ENCODE assay signal across 24 cellular contexts in the genomic region with DNA sequence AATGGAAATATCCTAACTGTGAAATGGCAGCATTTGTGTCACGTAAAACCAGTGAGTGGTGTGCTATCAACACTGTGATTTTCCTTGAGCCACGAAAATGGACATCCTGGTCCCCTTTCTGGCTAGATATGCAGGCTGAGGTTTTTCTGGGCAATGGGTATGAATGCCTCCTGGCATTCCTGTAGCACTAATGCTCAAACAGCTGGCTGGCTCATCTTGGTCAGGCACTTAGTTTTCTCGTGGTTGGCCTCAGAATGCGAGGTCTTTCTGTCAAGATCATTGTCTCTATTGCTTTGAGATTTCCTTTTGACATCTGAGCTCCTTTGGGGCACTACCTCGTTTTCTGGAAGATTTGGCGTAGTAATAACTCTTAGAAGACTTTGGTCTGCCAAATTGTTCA. TPM values are rescaled to one million over a fixed set of nuclear protein-coding genes. Genes with fewer than 3 reads are reported as not detected.
DNase-seq lines count a peak whose midpoint lies in the region; ATAC-seq, FAIRE-seq and TF ChIP-seq lines count a peak whose summit lies in the region.
"Had no signal": no experiment of that assay in that cellular context is flagged by ENCODE, and none has a peak within 500 bp of the region (broad histone marks: within the 10 kb centered on the region; RNA-seq: fewer than 3 reads in every experiment).

No MANE protein-coding gene starts in this region.

- no peak overlapping the region for H2BK120ac ChIP-seq in H1 (replicated peaks; ENCODE audit: low read depth, low read length)
- H2BK120ac ChIP-seq in mesendoderm (ENCODE audit: low read depth, low read length) = no peak overlapping the region

- peaks cover 8% of the 10 kb centered on the region for H3K27me3 Mint-ChIP-seq in activated CD4-positive, alpha-beta T cell treated with anti-CD3 and anti-CD28 coated beads, Interleukin-2, amount 10 ng/mL, durations not matched to agents 24 days and 14 days

- H3K27ac Mint-ChIP-seq in activated CD4-positive, alpha-beta T cell treated with anti-CD3 and anti-CD28 coated beads, Interleukin-2, amount 10 ng/mL, durations not matched to agents 24 days and 14 days = no peak overlapping the region
- H3K27ac Mint-ChIP-seq: CD4-positive, alpha-beta memory T cell had no signal

- H3K27me3 ChIP-seq in H1 (replicated peaks in 1 of 4; ENCODE audit: control insufficient read depth in 3 of 4, extremely low read depth in 1 of 4, insufficient read depth in 3 of 4, low read length in 3 of 4) (no peaks in the 10 kb centered on the region), mesendoderm (ENCODE audit: insufficient read depth, low read length, poor library complexity) (no peaks in the 10 kb centered on the region), tibial nerve (no peaks in the 10 kb centered on the region)
- H3K27me3 ChIP-seq: BE2C; BLaER1 treated with 17β-estradiol and CSF1 and Interleukin-3, amounts not matched to agents 10 nM and 100 nM had no signal

- H3K23ac ChIP-seq in H1 (ENCODE audit: insufficient read length) (no peak overlapping the region), mesendoderm (ENCODE audit: low read length) (no peak overlapping the region)

- POLR2A ChIA-PET in H1 (lab: Charles Lee; ENCODE audit: partially characterized antibody) = no interaction called here

- H3K9me3 Mint-ChIP-seq in activated CD4-positive, alpha-beta T cell treated with anti-CD3 and anti-CD28 coated beads, Interleukin-2, amount 10 ng/mL, durations not matched to agents 24 days and 14 days = no peaks in the 10 kb centered on the region

- no peak overlapping the region for H4K91ac ChIP-seq in H1 (replicated peaks; ENCODE audit: insufficient read length, low read length)

- no peak overlapping the region for H2BK20ac ChIP-seq in H1 (ENCODE audit: low read length)

- H3K56ac ChIP-seq in H1 (replicated peaks; ENCODE audit: insufficient read length, low read depth, low read length) (no peak overlapping the region), mesendoderm (ENCODE audit: low read length) (no peak overlapping the region)

- H4K5ac ChIP-seq in H1 (ENCODE audit: insufficient read length, low read depth, low read length) (no peak overlapping the region), mesendoderm (ENCODE audit: low read length) (no peak overlapping the region)

- no peak overlapping the region for H3K4me2 ChIP-seq in H1 (ENCODE audit: insufficient read depth in 1 of 2, low read depth in 2 of 2, low read length in 2 of 2)
- no peak overlapping the region for H3K4me2 ChIP-seq in mesendoderm (ENCODE audit: low read length)
- H3K4me2 ChIP-seq: A549; BLaER1 treated with 17β-estradiol and CSF1 and Interleukin-3, amounts not matched to agents 10 nM and 100 nM had no signal

- no peak for TF ChIP-seq RAD21 in H1 (IDR thresholded peaks at IDR 0.05 in 1 of 2, conservative IDR thresholded peaks at IDR 0.05 in 1 of 2; ENCODE audit: low read depth in 2 of 2, low read length in 2 of 2)

- no peak overlapping the region for H2BK15ac ChIP-seq in H1 (ENCODE audit: low read length)
- H2BK15ac ChIP-seq in mesendoderm (replicated peaks; ENCODE audit: low read depth) = no peak overlapping the region

- no peaks in the 10 kb centered on the region for H4K20me1 ChIP-seq in H1 (replicated peaks in 1 of 2; ENCODE audit: control insufficient read depth in 1 of 2, insufficient read depth in 2 of 2, low read length in 2 of 2)
- H4K20me1 ChIP-seq: BLaER1 treated with 17β-estradiol and CSF1 and Interleukin-3, amounts not matched to agents 10 nM and 100 nM had no signal

- no peaks in the 10 kb centered on the region for H3K9me3 ChIP-seq in H1 (ENCODE audit: insufficient read depth in 2 of 2, low read depth in 1 of 2, low read length in 1 of 2)
- no peaks in the 10 kb centered on the region for H3K9me3 ChIP-seq in tibial nerve
- H3K9me3 ChIP-seq: A549; BE2C; BLaER1 treated with 17β-estradiol and CSF1 and Interleukin-3, amounts not matched to agents 10 nM and 100 nM had no signal

- CTCF ChIA-PET in H1 (lab: Charles Lee; ENCODE audit: partially characterized antibody) = interaction anchor here (3.7 kb wide), 1 partner anchor 70 kb away, joined by 29 read pairs; no protein-coding TSS in a partner anchor

- no peaks in the 10 kb centered on the region for H3K79me2 ChIP-seq in H1 (ENCODE audit: control insufficient read depth in 1 of 2, insufficient read depth in 2 of 2, low read length in 2 of 2)
- no peaks in the 10 kb centered on the region for H3K79me2 ChIP-seq in mesendoderm (ENCODE audit: control insufficient read depth, insufficient read depth, low read length)

- H3K23me2 ChIP-seq in H1 (ENCODE audit: low read depth, low read length) = no peaks in the 10 kb centered on the region

- H3K4me1 ChIP-seq in H1 (replicated peaks in 1 of 4; ENCODE audit: control insufficient read depth in 3 of 4, insufficient read depth in 4 of 4, low read length in 3 of 4) = peaks cover 0 to 18% (median 7%) of the 10 kb centered on the region in 4 experiments; a peak in 5 of 7 replicates
- H3K4me1 ChIP-seq in mesendoderm (ENCODE audit: control insufficient read depth, low read depth, low read length) = peaks cover 10% of the 10 kb centered on the region
- no peaks in the 10 kb centered on the region for H3K4me1 ChIP-seq in tibial nerve
- H3K4me1 ChIP-seq: A549; BE2C; BLaER1 treated with 17β-estradiol and CSF1 and Interleukin-3, amounts not matched to agents 10 nM and 100 nM had no signal

- H3K79me1 ChIP-seq in H1 (ENCODE audit: low read depth, low read length) (no peaks in the 10 kb centered on the region), mesendoderm (ENCODE audit: low read length) (peaks cover 2% of the 10 kb centered on the region)

- no peak overlapping the region for H3K4me3 ChIP-seq in H1 (ENCODE audit: extremely low read depth in 1 of 4, insufficient read depth in 2 of 4, low read depth in 3 of 4, low read length in 4 of 4)
- H3K4me3 ChIP-seq in mesendoderm (ENCODE audit: low read length) = no peak overlapping the region
- no peak overlapping the region for H3K4me3 ChIP-seq in tibial nerve
- H3K4me3 ChIP-seq: A549; BLaER1 treated with 17β-estradiol and CSF1 and Interleukin-3, amounts not matched to agents 10 nM and 100 nM had no signal

- no peaks in the 10 kb centered on the region for H3K36me3 Mint-ChIP-seq in activated CD4-positive, alpha-beta T cell treated with anti-CD3 and anti-CD28 coated beads, Interleukin-2, amount 10 ng/mL, durations not matched to agents 24 days and 14 days (ENCODE audit: low read depth)
- H3K36me3 Mint-ChIP-seq: CD4-positive, alpha-beta memory T cell had no signal

- no peak overlapping the region for H2BK5ac ChIP-seq in H1 (ENCODE audit: low read depth, low read length)
- H2BK5ac ChIP-seq in mesendoderm (ENCODE audit: low read length) = no peak overlapping the region

- FAIRE-seq in HTR-8/SVneo (lab: Jason Lieb, UNC) = peak; percentile 46
- no peak for FAIRE-seq in H1 (lab: Jason Lieb, UNC)
- peak; percentile 67 for FAIRE-seq in urothelium cell line (lab: Jason Lieb, UNC)
- FAIRE-seq: A549, GM12891, GM18507 had no signal

- H3K4ac ChIP-seq in H1 (replicated peaks; ENCODE audit: insufficient read length, low read depth, low read length) (no peak overlapping the region), mesendoderm (ENCODE audit: low read depth, low read length) (no peak overlapping the region)

- H3K9ac ChIP-seq in H1 (replicated peaks in 1 of 4; ENCODE audit: extremely low read depth in 1 of 4, low read depth in 3 of 4, low read length in 3 of 4) = no peak overlapping the region
- H3K9ac ChIP-seq in mesendoderm (ENCODE audit: low read length) = no peak overlapping the region
- H3K9ac ChIP-seq: BLaER1 treated with 17β-estradiol and CSF1 and Interleukin-3, amounts not matched to agents 10 nM and 100 nM had no signal

- no peaks in the 10 kb centered on the region for H3K4me1 Mint-ChIP-seq in activated CD4-positive, alpha-beta T cell treated with anti-CD3 and anti-CD28 coated beads, Interleukin-2, amount 10 ng/mL, durations not matched to agents 24 days and 14 days
- H3K4me1 Mint-ChIP-seq: CD4-positive, alpha-beta memory T cell had no signal

- TF ChIP-seq EP300 in H1 (IDR thresholded peaks at IDR 0.05; ENCODE audit: borderline replicate concordance in 1 of 2, low read depth in 2 of 2, low read length in 2 of 2) (no peak), tibial nerve (IDR thresholded peaks at IDR 0.05) (no peak)

- H4K8ac ChIP-seq in H1 (ENCODE audit: extremely low read depth, insufficient read depth, low read length) = no peak overlapping the region
- H4K8ac ChIP-seq in mesendoderm (ENCODE audit: low read depth, low read length) = no peak overlapping the region

- whole genome bisulfite sequencing in H1 (ENCODE audit: extremely low coverage in 1 of 2, insufficient coverage in 1 of 2, insufficient read length in 1 of 2, insufficient replicate concordance in 2 of 2, low coverage in 1 of 2, low lambda C conversion rate in 2 of 2, missing lambda C conversion rate in 1 of 2), 2 experiments = 84% methylated on average over 6 of the region's 6 CpGs; no CpG with 5 or more reads in 1 of the 2 experiments
- no CpG with 5 or more reads among the region's 6 CpGs for WGBS in mesendoderm (ENCODE audit: extremely low coverage, insufficient coverage, low lambda C conversion rate)
- 76% methylated on average over 6 of the region's 6 CpGs for WGBS in tibial nerve, 2 donors

- no peak for TF ChIP-seq POLR2A in H1 (IDR thresholded peaks at IDR 0.05; ENCODE audit: control extremely low read depth in 1 of 2, low read depth in 2 of 2, low read length in 2 of 2)
- no peak for TF ChIP-seq POLR2A in tibial nerve (IDR thresholded peaks at IDR 0.05)

- no peak overlapping the region for H3K4me3 Mint-ChIP-seq in activated CD4-positive, alpha-beta T cell treated with anti-CD3 and anti-CD28 coated beads, Interleukin-2, amount 10 ng/mL, durations not matched to agents 24 days and 14 days
- H3K4me3 Mint-ChIP-seq: CD4-positive, alpha-beta memory T cell had no signal

- DNase-seq in HTR-8/SVneo (ENCODE audit: insufficient read length, low spot score) (no peak), H1 (ENCODE audit: low read depth in 1 of 2, low spot score in 2 of 2) (no peak), mesendoderm (no peak), urothelium cell line (ENCODE audit: low spot score) (no peak), tibial nerve (ENCODE audit: low spot score in 2 of 2) (no peak)
- no peak for DNase-seq in activated CD4-positive, alpha-beta T cell treated with anti-CD3 and anti-CD28 coated beads, Interleukin-2, amount 10 ng/mL, durations not matched to agents 24 days and 14 days
- DNase-seq: 8988T; ACHN; AML-193; BE2C; Calu3; CD4-positive, alpha-beta memory T cell; COR-L47; DMS53; DMS79 treated with DMSO at 0.1 percent for 48 hours; GF-D8; GOT3; H7; HCEC 1CT had no signal

- intact Hi-C loops in activated CD4-positive, alpha-beta T cell treated with anti-CD3 and anti-CD28 coated beads, Interleukin-2, amount 10 ng/mL, durations not matched to agents 24 days and 14 days (cut with micrococcal nuclease) = no loop called here

- H3K36me3 ChIP-seq in H1 (ENCODE audit: control insufficient read depth in 2 of 4, insufficient read depth in 4 of 4, low read length in 3 of 4) (no peaks in the 10 kb centered on the region), mesendoderm (ENCODE audit: control insufficient read depth, insufficient read depth, low read length) (no peaks in the 10 kb centered on the region), tibial nerve (no peaks in the 10 kb centered on the region)
- H3K36me3 ChIP-seq: BE2C had no signal

- H2AFZ ChIP-seq in H1 (ENCODE audit: low read length) = no peak overlapping the region

- peak overlapping the region; percentile 18; the same call in 1 of the 2 replicates for H2AK5ac ChIP-seq in H1 (ENCODE audit: low read depth, low read length)
- no peak overlapping the region for H2AK5ac ChIP-seq in mesendoderm (ENCODE audit: low read length)

- H3K27ac ChIP-seq in H1 (ENCODE audit: low read depth, low read length) = no peak overlapping the region
- no peak overlapping the region for H3K27ac ChIP-seq in mesendoderm (ENCODE audit: low read depth, low read length)
- H3K27ac ChIP-seq in tibial nerve = no peak overlapping the region
- H3K27ac ChIP-seq: A549; BLaER1 treated with 17β-estradiol and CSF1 and Interleukin-3, amounts not matched to agents 10 nM and 100 nM had no signal

- no peak overlapping the region for H3K14ac ChIP-seq in H1 (ENCODE audit: insufficient read length)

- ATAC-seq in GM18907 (IDR thresholded peaks at IDR 0.05; ENCODE audit: unreplicated experiment) = no peak
- ATAC-seq: A549 had no signal

- 0 out of 2 replicates have a peak overlapping the region, but pooled peaks have one; percentile 63 for H2BK12ac ChIP-seq in H1 (ENCODE audit: low read depth, low read length)

- TF ChIP-seq CTCF in H1 (IDR thresholded peaks at IDR 0.05; ENCODE audit: control extremely low read depth in 1 of 3, insufficient read depth in 1 of 3, low read depth in 1 of 3, low read length in 3 of 3) = no peak
- no peak for TF ChIP-seq CTCF in tibial nerve (IDR thresholded peaks at IDR 0.05)

- H3K18ac ChIP-seq in H1 (ENCODE audit: extremely low read depth, low read length) (no peak overlapping the region), mesendoderm (ENCODE audit: low read length) (peak overlapping the region; percentile 65)

RNA-seq across cellular contexts. Expression of gene SLC1A3, which starts 15.6 kb away (rescaled TPM):
- 30.6 and 35.3 TPM in 2 replicates for total RNA-seq in H1 (2021; fragmentation: NEBNext Ultra II Directional; extraction: Animal tissue kit (Norgen Biotek cat#: 25700))
- polyA plus RNA-seq in H1 (2011; rRNA removed) = 16.8 and 26.7 TPM in 2 replicates
- 19.4 TPM for polyA plus RNA-seq in H1 (2011; cell fraction: cytosol; rRNA removed)
- 48.8 TPM for polyA plus RNA-seq in H1 (2011; cell fraction: nucleus; rRNA removed)
- 17.9 to 33.3 TPM (median 27.4 TPM) in 4 replicates for polyA plus RNA-seq in H1 (2012, experiment 1 of 2)
- polyA plus RNA-seq in H1 (2012, experiment 2 of 2) = 2.4 TPM
- 19.4 TPM for polyA plus RNA-seq in H1 (2013, experiment 1 of 2)
- polyA plus RNA-seq in H1 (2013, experiment 2 of 2) = 18.4 TPM
- 65.9 and 87.3 TPM in 2 replicates for polyA minus RNA-seq in H1 (2011; rRNA and poly(A)+ RNA removed)
- 28.1 TPM for polyA minus RNA-seq in H1 (2011; cell fraction: cytosol; rRNA and poly(A)+ RNA removed)
- polyA minus RNA-seq in H1 (2011; cell fraction: nucleus; rRNA and poly(A)+ RNA removed) = 127 TPM
- polyA plus RNA-seq in mesendoderm (2013, experiment 1 of 2) = 8.0 TPM
- 8.5 TPM for polyA plus RNA-seq in mesendoderm (2013, experiment 2 of 2)
- total RNA-seq in activated CD4-positive, alpha-beta T cell treated with anti-CD3 and anti-CD28 coated beads, Interleukin-2, amount 10 ng/mL, durations not matched to agents 24 days and 14 days = not detected in 2 replicates
- 100 to 1,000 TPM in 1 of 4 donors, 10 to 100 TPM in 3; 22.0 to 123 (median 75.0) TPM for total RNA-seq in tibial nerve
- polyA plus RNA-seq: A549; CD4-positive, alpha-beta memory T cell had no signal

Comparison
In these comparisons a context has a peak if more than half of its experiments do, and no peak if none do; other contexts are left out.
1. RNA of gene SLC1A3, which starts 15.6 kb away (total RNA-seq): 22.0 to 123 TPM in tibial nerve and 30.6 to 35.3 TPM in H1; not detected in activated CD4-positive, alpha-beta T cell treated with anti-CD3 and anti-CD28 coated beads, Interleukin-2, amount 10 ng/mL, durations not matched to agents 24 days and 14 days; every median in the first group is over 10 times any median in the second.